1 cellular context compared by ENCODE assay signal in genomic region chr17:2929881-2930533, GRCh38.
TF ChIP-seq lines count a peak whose summit lies in the region.

No MANE protein-coding gene starts in this region.

TF ChIP-seq in HepG2, 621 proteins besides CTCF, POLR2A, EP300 and RAD21 (continued from another document):
- TF ChIP-seq USF2 (IDR thresholded peaks at IDR 0.05; ENCODE audit: low read depth, low read length) (no peak), USF2 (CRISPR knock-in tag; IDR thresholded peaks at IDR 0.05; ENCODE audit: borderline replicate concordance) (peak; percentile 39; the same call in 1 of the 2 replicates), ZNF891 (CRISPR knock-in tag; IDR thresholded peaks at IDR 0.05) (0 out of 2 replicates have a peak, but pooled peaks have one; percentile 14), GPBP1L1 (CRISPR knock-in tag; IDR thresholded peaks at IDR 0.05) (no peak), TOPORS (CRISPR knock-in tag; IDR thresholded peaks at IDR 0.05) (no peak), LRRFIP1 (CRISPR knock-in tag; conservative IDR thresholded peaks at IDR 0.05) (no peak), ATF5 (CRISPR knock-in tag; IDR thresholded peaks at IDR 0.05; ENCODE audit: low read depth) (no peak), MZF1 (CRISPR knock-in tag; IDR thresholded peaks at IDR 0.05; ENCODE audit: borderline replicate concordance) (no peak), ZSCAN21 (CRISPR knock-in tag; IDR thresholded peaks at IDR 0.05; ENCODE audit: borderline replicate concordance) (no peak), TFAP4 (IDR thresholded peaks at IDR 0.05; ENCODE audit: borderline replicate concordance, low read depth) (peak; percentile 25; the same call in 1 of the 2 replicates), ZNF451 (CRISPR knock-in tag; IDR thresholded peaks at IDR 0.05) (no peak), SNAPC4 (CRISPR knock-in tag; IDR thresholded peaks at IDR 0.05) (no peak), FOXP1 (IDR thresholded peaks at IDR 0.05) (no peak), FOXP1 (CRISPR knock-in tag; IDR thresholded peaks at IDR 0.05) (no peak), CBX2 (IDR thresholded peaks at IDR 0.05; ENCODE audit: low read depth, low read length) (no peak), CBX2 (CRISPR knock-in tag; IDR thresholded peaks at IDR 0.05; ENCODE audit: low read depth) (no peak), PATZ1 (CRISPR knock-in tag; IDR thresholded peaks at IDR 0.05) (0 out of 2 replicates have a peak, but pooled peaks have one; percentile 34)
